8 cellular contexts compared by ENCODE assay signal in the genomic region with DNA sequence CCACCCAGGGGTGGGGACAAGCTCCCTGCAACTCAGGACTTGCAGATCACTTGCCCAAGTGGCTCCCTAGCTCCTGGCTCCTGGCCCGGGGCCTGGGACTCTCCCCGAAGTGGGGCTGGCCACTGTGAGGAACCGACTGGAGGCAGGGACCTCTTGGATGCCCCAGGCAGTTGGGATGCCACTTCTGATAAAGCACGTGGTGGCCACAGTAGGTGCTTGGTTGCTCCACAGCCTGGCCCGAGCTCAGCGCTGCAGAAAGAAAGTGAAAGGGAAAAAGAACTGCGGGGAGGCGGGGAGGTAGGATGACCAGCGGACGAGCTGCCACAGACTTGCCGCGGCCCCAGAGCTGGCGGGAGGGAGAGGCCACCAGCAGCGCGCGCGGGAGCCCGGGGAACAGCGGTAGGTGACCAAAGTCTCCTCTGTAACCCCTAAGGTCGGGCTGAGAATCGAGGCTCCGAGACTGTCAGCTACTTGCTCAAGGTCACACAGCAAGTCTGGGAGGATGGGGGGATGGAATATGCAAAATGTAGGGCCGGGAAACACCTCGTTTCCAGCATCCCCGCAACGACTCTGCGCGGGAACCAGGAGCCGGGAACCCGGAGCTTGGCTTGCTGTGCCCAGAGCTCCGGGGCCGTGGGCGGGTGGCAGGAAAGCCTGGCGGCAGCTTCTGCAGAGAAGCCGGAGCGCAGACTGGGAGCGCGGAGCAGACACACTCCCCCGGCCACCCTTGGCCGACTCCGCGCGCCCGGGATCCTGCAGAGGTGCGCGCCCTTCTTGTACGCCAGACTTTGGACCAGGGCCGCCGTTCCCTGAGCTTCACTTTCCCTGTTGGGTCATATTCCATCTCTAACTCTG. TPM values are rescaled to one million over a fixed set of nuclear protein-coding genes. Genes with fewer than 3 reads are reported as not detected.
DNase-seq lines count a peak whose midpoint lies in the region; ATAC-seq, FAIRE-seq and TF ChIP-seq lines count a peak whose summit lies in the region.

No MANE protein-coding gene starts in this region.

- H3K36me3 Mint-ChIP-seq in activated CD4-positive, alpha-beta T cell treated with anti-CD3 and anti-CD28 coated beads, Interleukin-2, amount 10 ng/mL, durations not matched to agents 7 days and 5 days (ENCODE audit: low read depth), result peaks cover 14% of the 10 kb centered on the region

- H3K27me3 Mint-ChIP-seq in activated CD4-positive, alpha-beta T cell treated with anti-CD3 and anti-CD28 coated beads, Interleukin-2, amount 10 ng/mL, durations not matched to agents 7 days and 5 days, result peaks cover 25% of the 10 kb centered on the region

- ATAC-seq in pancreas, result peak; percentile 54 to 74 (median 71)

- H3K4me1 Mint-ChIP-seq in activated CD4-positive, alpha-beta T cell treated with anti-CD3 and anti-CD28 coated beads, Interleukin-2, amount 10 ng/mL, durations not matched to agents 7 days and 5 days, result peaks cover 74% of the 10 kb centered on the region

- 2 to 3% methylated on average over 48 to 49 of the region's 49 CpGs for WGBS in pancreas, 2 donors

- POLR2A ChIA-PET in activated CD4-positive, alpha-beta T cell treated with anti-CD3 and anti-CD28 coated beads, Interleukin-2, amount 10 ng/mL, durations not matched to agents 7 days and 5 days (lab: Charles Lee), result interaction anchor here (0.5 kb wide), 1 partner anchor 13 kb away, joined by 3 read pairs; no protein-coding TSS in a partner anchor

- CTCF ChIA-PET in activated CD4-positive, alpha-beta T cell treated with anti-CD3 and anti-CD28 coated beads, Interleukin-2, amount 10 ng/mL, durations not matched to agents 7 days and 5 days (lab: Charles Lee), result interaction anchor here (0.8 to 3.6 kb wide), 16 partner anchors 8 to 835 kb away, joined by 3 to 12 read pairs (median 3); no protein-coding TSS in a partner anchor

- TF ChIP-seq CTCF in GM12864 (IDR thresholded peaks at IDR 0.05; ENCODE audit: low read depth, low read length, missing control alignments) (no peak), HFF-Myc (IDR thresholded peaks at IDR 0.05; ENCODE audit: low read depth, low read length, missing control alignments) (no peak), pancreas (IDR thresholded peaks at IDR 0.05) (no peak)

- no peak for FAIRE-seq in pancreas (lab: Jason Lieb, UNC)

- peak overlapping the region; percentile 84 for H3K4me3 Mint-ChIP-seq in activated CD4-positive, alpha-beta T cell treated with anti-CD3 and anti-CD28 coated beads, Interleukin-2, amount 10 ng/mL, durations not matched to agents 7 days and 5 days

- peak overlapping the region in 2 of 4 donors; percentile 6 to 77 for H3K27ac ChIP-seq in pancreas

- intact Hi-C loops in pancreas (cut with DNase I), result loop anchor here in 1 of 3 donors (5.0 kb wide), 1 partner anchor 52 kb away; no protein-coding TSS in a partner anchor

- no peaks in the 10 kb centered on the region for H3K36me3 ChIP-seq in pancreas

- peaks cover 0 to 7% (median 0%) of the 10 kb centered on the region in 3 donors for H3K4me1 ChIP-seq in pancreas

- H3K27ac Mint-ChIP-seq in activated CD4-positive, alpha-beta T cell treated with anti-CD3 and anti-CD28 coated beads, Interleukin-2, amount 10 ng/mL, durations not matched to agents 7 days and 5 days, result peak overlapping the region; percentile 87

- H3K9me3 ChIP-seq in pancreas, result no peaks in the 10 kb centered on the region

- no peaks in the 10 kb centered on the region for H3K27me3 ChIP-seq in pancreas

- DNase-seq in GM12864 (ENCODE audit: low read depth) (no peak), HFF-Myc (ENCODE audit: extremely low read depth, low read depth) (no peak), germinal center (ENCODE audit: low spot score) (peak; percentile 61), pancreas (peak in 4 of 6 donors; percentile 17 to 75 (median 66)), kidney glomerular epithelial cell (lab: John Stamatoyannopoulos, UW) (no peak), DMS153 treated with DMSO at 0.1 percent for 48 hours (lab: John Stamatoyannopoulos, UW; ENCODE audit: unreplicated experiment) (no peak), NCI-H446 (lab: John Stamatoyannopoulos, UW) (no peak)
- peak; percentile 58 for DNase-seq in activated CD4-positive, alpha-beta T cell treated with anti-CD3 and anti-CD28 coated beads, Interleukin-2, amount 10 ng/mL, durations not matched to agents 7 days and 5 days

- H3K9me3 Mint-ChIP-seq in activated CD4-positive, alpha-beta T cell treated with anti-CD3 and anti-CD28 coated beads, Interleukin-2, amount 10 ng/mL, durations not matched to agents 7 days and 5 days, result no peaks in the 10 kb centered on the region

- H3K4me3 ChIP-seq in GM12864 (ENCODE audit: low read depth, low read length) (peak overlapping the region; percentile 88), HFF-Myc (replicated peaks; ENCODE audit: low read depth, low read length) (peak overlapping the region; percentile 19; the same call in 1 of the 2 replicates), pancreas (peak overlapping the region; percentile 20 to 61 (median 32))

RNA-seq across cellular contexts. Expression of gene CIITA, which starts 1.9 kb away (rescaled TPM):
- 10 to 100 TPM; 21.5 to 24.6 TPM for total RNA-seq in activated CD4-positive, alpha-beta T cell treated with anti-CD3 and anti-CD28 coated beads, Interleukin-2, amount 10 ng/mL, durations not matched to agents 7 days and 5 days
- 10 to 100 TPM in 2 of 6 donors, 1 to 10 TPM in 4; 1.8 to 39.7 (median 3.7) TPM for total RNA-seq in pancreas
- polyA plus RNA-seq in pancreas, result 1 to 10 TPM; 6.5 to 8.6 TPM

Comparison
In these comparisons a context has a peak if more than half of its experiments do, and no peak if none do; other contexts are left out.
1. DNase-seq: peak in activated CD4-positive, alpha-beta T cell treated with anti-CD3 and anti-CD28 coated beads, Interleukin-2, amount 10 ng/mL, durations not matched to agents 7 days and 5 days (single experiment), germinal center (single experiment) and pancreas (4 of 6); none in GM12864 (single experiment), HFF-Myc (single experiment), kidney glomerular epithelial cell (single experiment), DMS153 treated with DMSO at 0.1 percent for 48 hours (single experiment) and NCI-H446 (0 of 2).
2. H3K4me3 ChIP-seq: peak in every context shown above with its lines; median percentile 88 in GM12864; 32 in pancreas; 19 in HFF-Myc.